8 cellular contexts compared by ENCODE assay signal in genomic region chrX:9464435-9465371, GRCh38. TPM values are rescaled to one million over a fixed set of nuclear protein-coding genes. Genes with fewer than 3 reads are reported as not detected.
DNase-seq lines count a peak whose midpoint lies in the region; ATAC-seq lines count a peak whose summit lies in the region.

Gene TBL1X, plus strand, starts transcription at chrX:9465058. Its CDS starts 188,529 bp downstream, at chrX:9653587.

- no peaks in the 10 kb centered on the region for H3K9me3 ChIP-seq in subcutaneous abdominal adipose tissue (ENCODE audit: control insufficient read depth in 5 of 5, low read length in 5 of 5)

- peak within 1 kb of the TSS in 2 of 5 donors; percentile 40 to 62 for H3K9ac ChIP-seq in subcutaneous abdominal adipose tissue (ENCODE audit: low read length in 5 of 5)

- peaks cover 4 to 39% (median 32%) of the 10 kb centered on the region in 5 donors for H3K4me1 ChIP-seq in subcutaneous abdominal adipose tissue (ENCODE audit: control insufficient read depth in 5 of 5, insufficient read depth in 5 of 5, low read length in 5 of 5)

- ATAC-seq in HG02571 (IDR thresholded peaks at IDR 0.05; ENCODE audit: unreplicated experiment) (peak; percentile 38), HG02981 (IDR thresholded peaks at IDR 0.05; ENCODE audit: unreplicated experiment) (no peak)

- peak within 1 kb of the TSS; percentile 72 for H3K4me3 ChIP-seq in GM08714 (ENCODE audit: low read length)
- H3K4me3 ChIP-seq in subcutaneous abdominal adipose tissue (ENCODE audit: low read depth in 1 of 5, low read length in 5 of 5) = peak within 1 kb of the TSS in 4 of 5 donors; percentile 62 to 71 (median 66)

- peaks cover 0 to 15% (median 8%) of the 10 kb centered on the region in 5 donors for H3K27me3 ChIP-seq in subcutaneous abdominal adipose tissue (ENCODE audit: control insufficient read depth in 5 of 5, insufficient read depth in 4 of 5, low read length in 5 of 5)

- no peaks in the 10 kb centered on the region for H3K36me3 ChIP-seq in subcutaneous abdominal adipose tissue (ENCODE audit: control insufficient read depth in 5 of 5, insufficient read depth in 5 of 5, low read length in 5 of 5)

- H3K27ac ChIP-seq in epithelial cell of prostate = peak within 1 kb of the TSS; percentile 83
- H3K27ac ChIP-seq in subcutaneous abdominal adipose tissue (ENCODE audit: low read depth, low read length) = peak within 1 kb of the TSS; percentile 69

- peak; percentile 31 for DNase-seq in NCI-H510A (lab: John Stamatoyannopoulos, UW)
- DNase-seq in activated T-cell treated with anti-CD3 and anti-CD28 coated beads for 1 hour (ENCODE audit: low read depth) = peak; percentile 33
- DNase-seq in epithelial cell of prostate (ENCODE audit: low read depth, low spot score) = no peak
- DNase-seq in mucosa of gallbladder (ENCODE audit: low spot score) = peak; percentile 19

RNA-seq across cellular contexts. Expression of gene TBL1X, which starts in this region (rescaled TPM):
- 37.1 TPM for total RNA-seq in mucosa of gallbladder
